In the genomic region with DNA sequence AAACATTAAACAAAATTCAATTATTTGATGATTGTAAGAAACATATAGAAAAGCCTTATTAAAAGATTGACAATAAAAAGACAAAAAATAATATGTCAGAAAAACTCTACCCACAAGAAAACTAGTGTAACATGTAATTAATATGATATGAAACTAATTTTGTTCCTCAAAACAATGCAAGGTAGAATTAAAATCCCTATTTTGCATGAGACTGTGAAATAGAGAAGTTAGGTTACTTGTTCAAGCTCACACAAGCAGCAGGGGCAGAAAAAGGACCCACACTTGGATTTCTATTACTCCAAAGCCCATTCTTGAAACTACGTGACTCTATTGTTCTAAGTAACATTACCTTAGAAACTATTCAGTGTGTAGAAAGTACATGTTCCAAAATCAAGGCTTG, we compare ENCODE assay signal across 1 cellular context.
A peak's percentile ranks its signal among the peaks of the same experiment; 100 is the strongest.
TF ChIP-seq lines count a peak whose summit lies in the region.

No MANE protein-coding gene starts in this region.

TF ChIP-seq in GM12878, 131 proteins besides CTCF, POLR2A, EP300 and RAD21 (continued from another document):
- TF ChIP-seq, protein P1, sequence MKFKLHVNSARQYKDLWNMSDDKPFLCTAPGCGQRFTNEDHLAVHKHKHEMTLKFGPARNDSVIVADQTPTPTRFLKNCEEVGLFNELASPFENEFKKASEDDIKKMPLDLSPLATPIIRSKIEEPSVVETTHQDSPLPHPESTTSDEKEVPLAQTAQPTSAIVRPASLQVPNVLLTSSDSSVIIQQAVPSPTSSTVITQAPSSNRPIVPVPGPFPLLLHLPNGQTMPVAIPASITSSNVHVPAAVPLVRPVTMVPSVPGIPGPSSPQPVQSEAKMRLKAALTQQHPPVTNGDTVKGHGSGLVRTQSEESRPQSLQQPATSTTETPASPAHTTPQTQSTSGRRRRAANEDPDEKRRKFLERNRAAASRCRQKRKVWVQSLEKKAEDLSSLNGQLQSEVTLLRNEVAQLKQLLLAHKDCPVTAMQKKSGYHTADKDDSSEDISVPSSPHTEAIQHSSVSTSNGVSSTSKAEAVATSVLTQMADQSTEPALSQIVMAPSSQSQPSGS (IDR thresholded peaks at IDR 0.05; ENCODE audit: low read length): no peak
- TF ChIP-seq MTA2 (IDR thresholded peaks at IDR 0.05; ENCODE audit: low read depth) (0 out of 2 replicates have a peak, but pooled peaks have one; percentile 13), SUPT20H (IDR thresholded peaks at IDR 0.05; ENCODE audit: borderline replicate concordance, control insufficient read depth, low read depth, low read length) (no peak)
TF ChIP-seq in GM12878: peak in this region for 1.
